In the genomic region with DNA sequence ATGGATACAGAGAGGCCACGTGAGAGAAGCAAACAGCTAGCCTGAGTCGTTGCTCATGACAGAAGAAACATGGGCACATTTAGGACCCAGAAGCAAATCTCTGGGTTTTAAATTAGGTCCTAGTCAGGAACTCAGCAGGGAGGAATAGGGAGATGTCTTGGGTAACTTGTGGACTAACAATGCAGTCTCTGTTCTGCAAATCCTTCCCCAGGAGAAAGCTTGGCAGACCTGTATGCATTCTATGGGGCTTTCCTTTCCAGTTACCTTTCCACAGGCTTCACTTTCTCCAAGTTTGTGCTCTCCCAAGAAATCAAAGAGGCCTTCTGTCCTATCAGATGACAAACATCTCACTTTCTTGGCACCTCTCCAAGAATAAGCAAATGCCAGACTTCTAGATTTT, we compare ENCODE assay signal across 19 cellular contexts. TPM values are rescaled to one million over a fixed set of nuclear protein-coding genes. Genes with fewer than 3 reads are reported as not detected.
DNase-seq lines count a peak whose midpoint lies in the region; ATAC-seq and TF ChIP-seq lines count a peak whose summit lies in the region.
"Had no signal": no experiment of that assay in that cellular context is flagged by ENCODE, and none has a peak within 500 bp of the region (broad histone marks: within the 10 kb centered on the region; RNA-seq: fewer than 3 reads in every experiment).

No MANE protein-coding gene starts in this region.

- H3K27ac ChIP-seq in RWPE2 (ENCODE audit: poor library complexity, severe bottlenecking) = peak overlapping the region; percentile 67
- peak overlapping the region; percentile 27 for H3K27ac ChIP-seq in left ventricle myocardium inferior (replicated peaks)
- H3K27ac ChIP-seq in psoas muscle = no peak overlapping the region
- H3K27ac ChIP-seq: 22Rv1, dorsolateral prefrontal cortex, lower lobe of right lung, WERI-Rb-1 had no signal

- H3K4me3 ChIP-seq in RWPE2 (ENCODE audit: severe bottlenecking) (no peak overlapping the region), left ventricle myocardium inferior (no peak overlapping the region), psoas muscle (no peak overlapping the region)
- H3K4me3 ChIP-seq: dorsolateral prefrontal cortex, lower lobe of right lung had no signal

- peak; percentile 61 for ATAC-seq in RWPE2 (ENCODE audit: low read depth)
- ATAC-seq in sciatic nerve = peak; percentile 52
- ATAC-seq in HG03045 (IDR thresholded peaks at IDR 0.05; ENCODE audit: unreplicated experiment) = no peak
- ATAC-seq in GM21515 (IDR thresholded peaks at IDR 0.05; ENCODE audit: unreplicated experiment) = no peak
- ATAC-seq in psoas muscle = no peak
- ATAC-seq: lower lobe of right lung had no signal

- H3K27me3 ChIP-seq in RWPE2 (ENCODE audit: insufficient read depth, poor library complexity, severe bottlenecking) (no peaks in the 10 kb centered on the region), left ventricle myocardium inferior (ENCODE audit: low read depth) (no peaks in the 10 kb centered on the region), psoas muscle (ENCODE audit: insufficient read depth in 3 of 3, low read length in 2 of 3) (no peaks in the 10 kb centered on the region)

- DNase-seq in DMS53 (lab: John Stamatoyannopoulos, UW) = peak; percentile 54
- DNase-seq in DMS53 treated with DMSO at 0.1 percent for 48 hours (lab: John Stamatoyannopoulos, UW; ENCODE audit: unreplicated experiment) = no peak
- no peak for DNase-seq in RWPE2 (ENCODE audit: low spot score)
- DNase-seq in left ventricle myocardium inferior = no peak
- no peak for DNase-seq in sciatic nerve (ENCODE audit: low spot score)
- DNase-seq in psoas muscle = no peak
- DNase-seq: activated CD8-positive, alpha-beta memory T cell treated with anti-CD3 and anti-CD28 coated beads, Interleukin-2, amount 50 U/mL, for 48 hours; dorsolateral prefrontal cortex; lower lobe of right lung; NCI-H1092; NCI-H526; occipital lobe; SHP77 treated with DMSO at 0.1 percent for 48 hours; stimulated activated CD4-positive, alpha-beta T cell treated with anti-CD3 and anti-CD28 coated beads, Interleukin-15, amount 100 ng/mL, for 24 hours; trophoblast cell; WERI-Rb-1 had no signal

- intact Hi-C loops in left ventricle myocardium inferior (cut with micrococcal nuclease) = no loop called here
- intact Hi-C loops in sciatic nerve (cut with DNase I) = no loop called here
- intact Hi-C loops in psoas muscle (cut with DNase I) = no loop called here

- H3K4me1 ChIP-seq in RWPE2 (ENCODE audit: insufficient read depth, poor library complexity, severe bottlenecking) (peaks cover 9% of the 10 kb centered on the region), left ventricle myocardium inferior (peaks cover 15% of the 10 kb centered on the region), psoas muscle (no peaks in the 10 kb centered on the region)
- H3K4me1 ChIP-seq: lower lobe of right lung had no signal

- 32 to 49% (median 44%) methylated on average over 2 of the region's 2 CpGs for WGBS in psoas muscle, 3 donors

- no peaks in the 10 kb centered on the region for H3K36me3 ChIP-seq in RWPE2 (ENCODE audit: low read depth)
- H3K36me3 ChIP-seq in left ventricle myocardium inferior = no peaks in the 10 kb centered on the region
- no peaks in the 10 kb centered on the region for H3K36me3 ChIP-seq in psoas muscle (ENCODE audit: insufficient read depth in 1 of 2, low read depth in 1 of 2)
- H3K36me3 ChIP-seq: lower lobe of right lung, WERI-Rb-1 had no signal

- H3K9me3 ChIP-seq in RWPE2 (ENCODE audit: severe bottlenecking) (no peaks in the 10 kb centered on the region), left ventricle myocardium inferior (replicated peaks) (no peaks in the 10 kb centered on the region), psoas muscle (no peaks in the 10 kb centered on the region)
- H3K9me3 ChIP-seq: lower lobe of right lung had no signal

- TF ChIP-seq CTCF in RWPE2 (IDR thresholded peaks at IDR 0.05; ENCODE audit: poor library complexity, severe bottlenecking) (no peak), left ventricle myocardium inferior (IDR thresholded peaks at IDR 0.05; ENCODE audit: borderline replicate concordance) (no peak), psoas muscle (IDR thresholded peaks at IDR 0.05) (no peak)

RNA-seq across cellular contexts. Expression of a gene that starts 47.2 kb away (rescaled TPM):
- total RNA-seq in left ventricle myocardium inferior (30.5 TPM), sciatic nerve (23.4 TPM), psoas muscle (1 to 10 TPM; 2.1 to 6.7 (median 2.2) TPM)
- polyA plus RNA-seq in psoas muscle = 1 to 10 TPM in 2 of 3 donors, under 1 TPM in 1; 0.90 to 1.6 (median 1.4) TPM

Comparison
In these comparisons a context has a peak if more than half of its experiments do, and no peak if none do; other contexts are left out.
1. ATAC-seq: peak in RWPE2 (single experiment) and sciatic nerve (single experiment); none in HG03045 (single experiment), GM21515 (single experiment) and psoas muscle (0 of 4).